In the genomic region with DNA sequence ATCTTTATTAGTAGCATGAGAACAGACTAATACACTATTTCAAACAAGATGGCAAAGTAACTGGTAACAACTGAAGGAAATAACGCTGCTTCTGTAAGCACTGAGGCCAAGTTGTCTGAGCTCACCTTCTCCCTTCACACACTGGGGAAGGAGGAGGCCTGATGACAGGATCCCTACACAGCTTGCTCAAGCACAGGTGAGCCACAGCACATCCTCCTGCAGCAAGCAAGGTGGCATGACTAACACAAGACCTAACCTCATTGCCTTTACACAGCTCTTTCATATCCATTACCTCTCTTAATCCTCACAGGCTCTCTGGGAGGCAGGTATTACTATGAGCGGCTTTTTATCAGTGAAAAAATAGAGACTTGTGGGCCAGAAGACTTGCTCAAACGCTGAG, we compare ENCODE assay signal across 1 cellular context.
TF ChIP-seq lines count a peak whose summit lies in the region.

No MANE protein-coding gene starts in this region.

TF ChIP-seq in GM23338, 12 proteins besides CTCF, POLR2A, EP300 and RAD21 (continued from another document):
- TF ChIP-seq, protein P1, sequence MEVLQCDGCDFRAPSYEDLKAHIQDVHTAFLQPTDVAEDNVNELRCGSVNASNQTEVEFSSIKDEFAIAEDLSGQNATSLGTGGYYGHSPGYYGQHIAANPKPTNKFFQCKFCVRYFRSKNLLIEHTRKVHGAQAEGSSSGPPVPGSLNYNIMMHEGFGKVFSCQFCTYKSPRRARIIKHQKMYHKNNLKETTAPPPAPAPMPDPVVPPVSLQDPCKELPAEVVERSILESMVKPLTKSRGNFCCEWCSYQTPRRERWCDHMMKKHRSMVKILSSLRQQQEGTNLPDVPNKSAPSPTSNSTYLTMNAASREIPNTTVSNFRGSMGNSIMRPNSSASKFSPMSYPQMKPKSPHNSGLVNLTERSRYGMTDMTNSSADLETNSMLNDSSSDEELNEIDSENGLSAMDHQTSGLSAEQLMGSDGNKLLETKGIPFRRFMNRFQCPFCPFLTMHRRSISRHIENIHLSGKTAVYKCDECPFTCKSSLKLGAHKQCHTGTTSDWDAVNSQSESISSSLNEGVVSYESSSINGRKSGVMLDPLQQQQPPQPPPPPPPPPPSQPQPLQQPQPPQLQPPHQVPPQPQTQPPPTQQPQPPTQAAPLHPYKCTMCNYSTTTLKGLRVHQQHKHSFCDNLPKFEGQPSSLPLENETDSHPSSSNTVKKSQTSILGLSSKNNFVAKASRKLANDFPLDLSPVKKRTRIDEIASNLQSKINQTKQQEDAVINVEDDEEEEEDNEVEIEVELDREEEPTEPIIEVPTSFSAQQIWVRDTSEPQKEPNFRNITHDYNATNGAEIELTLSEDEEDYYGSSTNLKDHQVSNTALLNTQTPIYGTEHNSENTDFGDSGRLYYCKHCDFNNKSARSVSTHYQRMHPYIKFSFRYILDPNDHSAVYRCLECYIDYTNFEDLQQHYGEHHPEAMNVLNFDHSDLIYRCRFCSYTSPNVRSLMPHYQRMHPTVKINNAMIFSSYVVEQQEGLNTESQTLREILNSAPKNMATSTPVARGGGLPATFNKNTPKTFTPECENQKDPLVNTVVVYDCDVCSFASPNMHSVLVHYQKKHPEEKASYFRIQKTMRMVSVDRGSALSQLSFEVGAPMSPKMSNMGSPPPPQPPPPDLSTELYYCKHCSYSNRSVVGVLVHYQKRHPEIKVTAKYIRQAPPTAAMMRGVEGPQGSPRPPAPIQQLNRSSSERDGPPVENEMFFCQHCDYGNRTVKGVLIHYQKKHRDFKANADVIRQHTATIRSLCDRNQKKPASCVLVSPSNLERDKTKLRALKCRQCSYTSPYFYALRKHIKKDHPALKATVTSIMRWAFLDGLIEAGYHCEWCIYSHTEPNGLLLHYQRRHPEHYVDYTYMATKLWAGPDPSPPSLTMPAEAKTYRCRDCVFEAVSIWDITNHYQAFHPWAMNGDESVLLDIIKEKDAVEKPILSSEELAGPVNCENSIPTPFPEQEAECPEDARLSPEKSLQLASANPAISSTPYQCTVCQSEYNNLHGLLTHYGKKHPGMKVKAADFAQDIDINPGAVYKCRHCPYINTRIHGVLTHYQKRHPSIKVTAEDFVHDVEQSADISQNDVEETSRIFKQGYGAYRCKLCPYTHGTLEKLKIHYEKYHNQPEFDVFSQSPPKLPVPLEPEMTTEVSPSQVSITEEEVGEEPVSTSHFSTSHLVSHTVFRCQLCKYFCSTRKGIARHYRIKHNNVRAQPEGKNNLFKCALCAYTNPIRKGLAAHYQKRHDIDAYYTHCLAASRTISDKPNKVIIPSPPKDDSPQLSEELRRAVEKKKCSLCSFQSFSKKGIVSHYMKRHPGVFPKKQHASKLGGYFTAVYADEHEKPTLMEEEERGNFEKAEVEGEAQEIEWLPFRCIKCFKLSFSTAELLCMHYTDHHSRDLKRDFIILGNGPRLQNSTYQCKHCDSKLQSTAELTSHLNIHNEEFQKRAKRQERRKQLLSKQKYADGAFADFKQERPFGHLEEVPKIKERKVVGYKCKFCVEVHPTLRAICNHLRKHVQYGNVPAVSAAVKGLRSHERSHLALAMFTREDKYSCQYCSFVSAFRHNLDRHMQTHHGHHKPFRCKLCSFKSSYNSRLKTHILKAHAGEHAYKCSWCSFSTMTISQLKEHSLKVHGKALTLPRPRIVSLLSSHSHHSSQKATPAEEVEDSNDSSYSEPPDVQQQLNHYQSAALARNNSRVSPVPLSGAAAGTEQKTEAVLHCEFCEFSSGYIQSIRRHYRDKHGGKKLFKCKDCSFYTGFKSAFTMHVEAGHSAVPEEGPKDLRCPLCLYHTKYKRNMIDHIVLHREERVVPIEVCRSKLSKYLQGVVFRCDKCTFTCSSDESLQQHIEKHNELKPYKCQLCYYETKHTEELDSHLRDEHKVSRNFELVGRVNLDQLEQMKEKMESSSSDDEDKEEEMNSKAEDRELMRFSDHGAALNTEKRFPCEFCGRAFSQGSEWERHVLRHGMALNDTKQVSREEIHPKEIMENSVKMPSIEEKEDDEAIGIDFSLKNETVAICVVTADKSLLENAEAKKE (CRISPR knock-in tag; IDR thresholded peaks at IDR 0.05): no peak
- no peak for TF ChIP-seq STAT1 (IDR thresholded peaks at IDR 0.05; ENCODE audit: unreplicated experiment)
- TF ChIP-seq EZH2 (IDR thresholded peaks at IDR 0.05; ENCODE audit: low read depth, unreplicated experiment): no peak
- no peak for TF ChIP-seq JUNB (IDR thresholded peaks at IDR 0.05; ENCODE audit: unreplicated experiment)
